In the genomic region with DNA sequence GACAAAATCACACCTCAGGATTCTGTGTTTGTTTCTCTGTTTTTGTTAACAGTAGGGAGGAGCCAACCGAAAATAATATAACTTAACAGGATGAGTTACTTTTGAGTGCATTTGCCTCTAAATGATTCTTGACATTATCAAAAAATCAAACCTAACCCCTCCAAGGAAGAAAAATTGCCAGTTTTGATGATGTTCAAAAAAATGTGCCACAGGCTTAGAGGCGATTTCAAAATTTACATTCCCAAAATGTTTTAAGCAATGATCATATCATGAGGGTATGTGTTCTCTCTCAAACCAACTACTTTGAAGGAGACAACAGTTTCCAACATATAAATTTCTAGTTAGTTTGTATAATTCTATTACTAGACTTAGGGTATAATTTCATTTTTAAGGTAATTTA, we compare ENCODE assay signal across 1 cellular context.
TF ChIP-seq lines count a peak whose summit lies in the region.

No MANE protein-coding gene starts in this region.

TF ChIP-seq in IMR-90, 13 proteins besides CTCF, POLR2A, EP300 and RAD21:
- TF ChIP-seq CEBPB (IDR thresholded peaks at IDR 0.05; ENCODE audit: low read depth, low read length) = peak; percentile 42; the same call in 1 of the 2 replicates
- no peak for TF ChIP-seq FOS (IDR thresholded peaks at IDR 0.05; ENCODE audit: low read depth, low read length)
